In the genomic region with DNA sequence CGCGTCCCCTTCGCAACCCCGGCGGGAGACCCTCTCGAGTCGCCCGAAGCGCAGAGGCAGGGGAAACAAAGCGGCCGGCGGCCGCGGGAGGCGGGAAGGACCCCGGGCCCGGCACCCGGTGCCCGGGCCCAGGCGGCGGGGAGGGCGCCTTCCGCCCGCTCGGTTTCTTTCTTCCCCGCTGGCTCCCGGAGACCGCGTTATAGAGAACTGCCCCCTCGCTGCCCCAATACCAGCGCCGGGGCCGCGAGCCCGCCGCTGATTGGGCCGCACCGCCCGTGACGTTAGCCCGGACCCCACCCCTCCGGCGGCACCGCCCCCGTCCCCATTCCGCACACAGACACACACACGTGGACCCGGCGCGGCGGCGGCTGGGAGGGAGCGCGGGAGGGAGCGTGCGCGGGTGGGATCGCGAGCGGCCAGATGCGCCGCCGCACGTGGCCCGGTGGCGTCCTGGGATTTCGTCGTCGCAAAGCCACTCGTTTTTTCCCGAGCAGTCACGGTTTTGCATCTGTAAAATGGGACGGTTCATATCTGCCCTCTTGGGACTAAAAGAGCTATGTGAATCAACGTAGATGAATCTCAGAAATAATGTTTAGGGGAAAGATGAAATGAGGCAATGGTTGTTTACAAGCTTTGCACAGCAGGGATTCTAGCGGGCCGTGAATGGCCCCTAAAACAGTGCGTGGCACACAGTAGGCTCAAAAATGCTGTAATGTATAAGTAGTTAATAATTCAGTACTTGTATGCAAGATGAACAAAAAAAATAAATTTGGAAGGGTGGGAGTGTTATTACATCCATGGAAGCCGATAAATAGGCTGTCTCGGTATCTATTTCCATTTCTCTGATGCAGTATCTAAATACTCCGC, we compare ENCODE assay signal across 8 cellular contexts. TPM values are rescaled to one million over a fixed set of nuclear protein-coding genes. Genes with fewer than 3 reads are reported as not detected.
A peak's percentile ranks its signal among the peaks of the same experiment; 100 is the strongest.
DNase-seq lines count a peak whose midpoint lies in the region; ATAC-seq and TF ChIP-seq lines count a peak whose summit lies in the region.

A gene (minus strand): TSS at position 209 of the 867 bp plus-strand sequence. CDS start 462 bp downstream, outside the sequence.

- H3K79me2 ChIP-seq in MM.1S (ENCODE audit: low read length), result no peaks in the 10 kb centered on the region

- H3K9me3 ChIP-seq in MM.1S (replicated peaks; ENCODE audit: insufficient read depth, low read length) (no peaks in the 10 kb centered on the region), SJSA1 (replicated peaks) (peaks cover 5% of the 10 kb centered on the region; the same call in 1 of the 2 replicates), testis (no peaks in the 10 kb centered on the region)

- H3K36me3 ChIP-seq in MM.1S (replicated peaks; ENCODE audit: insufficient read depth, low read length), result no peaks in the 10 kb centered on the region
- H3K36me3 ChIP-seq in SJSA1, result no peaks in the 10 kb centered on the region
- no peaks in the 10 kb centered on the region for H3K36me3 ChIP-seq in testis (ENCODE audit: low read depth, missing control alignments)

- peak within 1 kb of the TSS; percentile 84 for H3K9ac ChIP-seq in MM.1S (ENCODE audit: low read length)

- TF ChIP-seq POLR2A in testis (IDR thresholded peaks at IDR 0.05), result no peak

- peak; percentile 56 for DNase-seq in DMS153 treated with DMSO at 0.1 percent for 48 hours (lab: John Stamatoyannopoulos, UW; ENCODE audit: unreplicated experiment)
- DNase-seq in MM.1S, result peak; percentile 91
- peak; percentile 49 to 83 for DNase-seq in SJSA1 (ENCODE audit: low read depth in 1 of 2, low spot score in 2 of 2)
- DNase-seq in activated gamma-delta T cell treated with anti-CD3 and anti-CD28 coated beads, Interleukin-2, amount 50 U/mL, for 16 hours (ENCODE audit: low read depth), result peak; percentile 76
- DNase-seq in germinal center (ENCODE audit: low spot score), result peak; percentile 91
- DNase-seq in omental fat pad (ENCODE audit: low spot score), result peak; percentile 68
- DNase-seq in testis, result peak; percentile 94

- peak; percentile 68 for ATAC-seq in GM21737 (IDR thresholded peaks at IDR 0.05; ENCODE audit: unreplicated experiment)
- peak; percentile 87 for ATAC-seq in omental fat pad (ENCODE audit: low FRiP score)

- intact Hi-C loops in testis (cut with DNase I; ENCODE audit: low total_unique reads), result loop anchor here (5.0 kb wide), 1 partner anchor 57 kb away; a partner anchor contains a TSS

- H3K27me3 ChIP-seq in MM.1S (replicated peaks; ENCODE audit: insufficient read depth, low read length) (peaks cover 24% of the 10 kb centered on the region), SJSA1 (replicated peaks) (peaks cover 48% of the 10 kb centered on the region), testis (no peaks in the 10 kb centered on the region)

- H3K4me3 ChIP-seq in MM.1S (ENCODE audit: low read length) (peak within 1 kb of the TSS; percentile 89), SJSA1 (peak within 1 kb of the TSS; percentile 42), testis (peak within 1 kb of the TSS; percentile 65 to 68)

- H3K9me2 ChIP-seq in MM.1S (replicated peaks; ENCODE audit: insufficient read depth, low read length), result no peaks in the 10 kb centered on the region

- peaks cover 17% of the 10 kb centered on the region for H3K4me1 ChIP-seq in MM.1S (ENCODE audit: low read length)
- peaks cover 26% of the 10 kb centered on the region for H3K4me1 ChIP-seq in SJSA1 (replicated peaks)
- peaks cover 28% of the 10 kb centered on the region for H3K4me1 ChIP-seq in testis

- H3F3A ChIP-seq in MM.1S (ENCODE audit: insufficient read depth, low read length), result peaks cover 6% of the 10 kb centered on the region; the same call in 1 of the 2 replicates

- H3K4me2 ChIP-seq in MM.1S (ENCODE audit: low read depth, low read length), result peak within 1 kb of the TSS; percentile 99

- peak within 1 kb of the TSS; percentile 89 for H2AFZ ChIP-seq in MM.1S (ENCODE audit: low read length)

- H3K27ac ChIP-seq in MM.1S (ENCODE audit: low read length) (peak within 1 kb of the TSS; percentile 32; the same call in 1 of the 2 replicates), SJSA1 (no peak within 1 kb of the TSS), testis (peak within 1 kb of the TSS in 1 of 2 donors; percentile 53)

- no peaks in the 10 kb centered on the region for H4K20me1 ChIP-seq in MM.1S (ENCODE audit: insufficient read depth, low read length)

- TF ChIP-seq CTCF in MM.1S (IDR thresholded peaks at IDR 0.05; ENCODE audit: low read length) (no peak), omental fat pad (IDR thresholded peaks at IDR 0.05) (no peak), testis (IDR thresholded peaks at IDR 0.05) (no peak)

- WGBS in testis, 2 donors, result 3 to 8% methylated on average over 21 to 80 of the region's 80 CpGs

RNA-seq across cellular contexts. Expression of the gene that starts here (rescaled TPM):
- 0.09 and 0.29 TPM in 2 replicates for total RNA-seq in SJSA1 (2014; rRNA removed; shearing (Covaris generic))
- total RNA-seq in omental fat pad (1 to 10 TPM in 2 of 4 donors, under 1 TPM in 2; 0.38 to 5.2 (median 1.5) TPM), testis (10 to 100 TPM; 16.8 to 19.4 TPM)
- 18.6 TPM for polyA plus RNA-seq in testis (ENCODE audit: insufficient read depth, low read depth, low replicate concordance)

Comparison
In these comparisons a context has a peak if more than half of its experiments do, and no peak if none do; other contexts are left out.
1. Peak in DNase-seq and H3K4me3 ChIP-seq in SJSA1; RNA of the gene not detected or under 1 TPM.